In genomic region chr15:73987646-73988045, GRCh38 we compare ENCODE assay signal across 13 cellular contexts. TPM values are rescaled to one million over a fixed set of nuclear protein-coding genes. Genes with fewer than 3 reads are reported as not detected.
A peak's percentile ranks its signal among the peaks of the same experiment; 100 is the strongest.
DNase-seq lines count a peak whose midpoint lies in the region; ATAC-seq and TF ChIP-seq lines count a peak whose summit lies in the region.
"Had no signal": no experiment of that assay in that cellular context is flagged by ENCODE, and none has a peak within 500 bp of the region (broad histone marks: within the 10 kb centered on the region; RNA-seq: fewer than 3 reads in every experiment).

No MANE protein-coding gene starts in this region.

- WGBS in upper lobe of left lung, 2 donors = 47 to 62% methylated on average over 4 of the region's 4 CpGs
- WGBS in SK-N-SH (ENCODE audit: low lambda C conversion rate) = 45% methylated on average over 4 of the region's 4 CpGs

- peaks cover 9% of the 10 kb centered on the region for H3K36me3 Mint-ChIP-seq in activated naive CD8-positive, alpha-beta T cell treated with anti-CD3 and anti-CD28 coated beads, Interleukin-2, amount 10 ng/mL, durations not matched to agents 7 days and 5 days
- no peaks in the 10 kb centered on the region for H3K36me3 Mint-ChIP-seq in activated naive CD8-positive, alpha-beta T cell treated with anti-CD3 and anti-CD28 coated beads, Interleukin-2, amount 50 U/mL, for 24 hours (ENCODE audit: low read depth)
- no peaks in the 10 kb centered on the region for H3K36me3 Mint-ChIP-seq in osteocyte (ENCODE audit: unreplicated experiment)

- H3K4me3 Mint-ChIP-seq in activated naive CD8-positive, alpha-beta T cell treated with anti-CD3 and anti-CD28 coated beads, Interleukin-2, amount 10 ng/mL, durations not matched to agents 7 days and 5 days = no peak overlapping the region
- no peak overlapping the region for H3K4me3 Mint-ChIP-seq in activated naive CD8-positive, alpha-beta T cell treated with anti-CD3 and anti-CD28 coated beads, Interleukin-2, amount 50 U/mL, for 24 hours
- no peak overlapping the region for H3K4me3 Mint-ChIP-seq in osteocyte (ENCODE audit: unreplicated experiment)
- H3K4me3 Mint-ChIP-seq: activated naive CD8-positive, alpha-beta T cell treated with anti-CD3 and anti-CD28 coated beads for 36 hours had no signal

- H3K36me3 ChIP-seq in upper lobe of left lung (peaks cover 0 to 17% (median 3%) of the 10 kb centered on the region in 4 donors), SK-N-SH (replicated peaks in 1 of 2; ENCODE audit: control insufficient read depth in 1 of 2, insufficient read depth in 2 of 2, low read length in 1 of 2) (no peaks in the 10 kb centered on the region)
- H3K36me3 ChIP-seq: WERI-Rb-1 had no signal

- no peak for TF ChIP-seq EP300 in upper lobe of left lung (IDR thresholded peaks at IDR 0.05)
- TF ChIP-seq EP300 in SK-N-SH (IDR thresholded peaks at IDR 0.05; ENCODE audit: borderline replicate concordance in 1 of 2, low read depth in 1 of 2, low read length in 1 of 2) = no peak

- H3K27ac ChIP-seq in upper lobe of left lung = peak overlapping the region; percentile 92 to 99 (median 96)
- H3K27ac ChIP-seq in SK-N-SH (ENCODE audit: low read depth in 2 of 2, low read length in 1 of 2) = peak overlapping the region in 1 of 2 experiments; percentile 80; a peak in 1 of 4 replicates
- H3K27ac ChIP-seq: WERI-Rb-1 had no signal

- H3K9me2 ChIP-seq in SK-N-SH = no peaks in the 10 kb centered on the region

- CTCF ChIA-PET in SK-N-SH (lab: Yijun Ruan, JAX) = interaction anchor here (1.0 to 1.8 kb wide), 2 partner anchors 52 to 60 kb away, joined by 3 to 5 read pairs; no protein-coding TSS in a partner anchor

- no peaks in the 10 kb centered on the region for H3K9me3 ChIP-seq in upper lobe of left lung
- H3K9me3 ChIP-seq in SK-N-SH = no peaks in the 10 kb centered on the region

- H3K4me3 ChIP-seq in upper lobe of left lung (no peak overlapping the region), SK-N-SH (ENCODE audit: low read depth in 2 of 2, low read length in 1 of 2) (no peak overlapping the region)

- no peak for TF ChIP-seq RAD21 in SK-N-SH (IDR thresholded peaks at IDR 0.05; ENCODE audit: low read length)

- TF ChIP-seq POLR2A in upper lobe of left lung (IDR thresholded peaks at IDR 0.05) = no peak

- H3K4me1 ChIP-seq in upper lobe of left lung (peaks cover 79 to 95% (median 92%) of the 10 kb centered on the region in 4 donors), SK-N-SH (ENCODE audit: control insufficient read depth in 1 of 2, insufficient read depth in 2 of 2, low read depth in 1 of 2, low read length in 1 of 2) (peaks cover 44 to 51% of the 10 kb centered on the region in 2 experiments; a peak in 3 of 4 replicates)

- peak overlapping the region; percentile 60 for H3K27ac Mint-ChIP-seq in activated naive CD8-positive, alpha-beta T cell treated with anti-CD3 and anti-CD28 coated beads, Interleukin-2, amount 10 ng/mL, durations not matched to agents 7 days and 5 days
- no peak overlapping the region for H3K27ac Mint-ChIP-seq in activated naive CD8-positive, alpha-beta T cell treated with anti-CD3 and anti-CD28 coated beads, Interleukin-2, amount 50 U/mL, for 24 hours
- peak overlapping the region; percentile 44 for H3K27ac Mint-ChIP-seq in osteocyte (ENCODE audit: unreplicated experiment)
- H3K27ac Mint-ChIP-seq: activated naive CD8-positive, alpha-beta T cell treated with anti-CD3 and anti-CD28 coated beads for 36 hours had no signal

- H3K27me3 Mint-ChIP-seq in activated naive CD8-positive, alpha-beta T cell treated with anti-CD3 and anti-CD28 coated beads, Interleukin-2, amount 10 ng/mL, durations not matched to agents 7 days and 5 days = no peaks in the 10 kb centered on the region
- no peaks in the 10 kb centered on the region for H3K27me3 Mint-ChIP-seq in activated naive CD8-positive, alpha-beta T cell treated with anti-CD3 and anti-CD28 coated beads, Interleukin-2, amount 50 U/mL, for 24 hours
- H3K27me3 Mint-ChIP-seq in osteocyte (ENCODE audit: unreplicated experiment) = no peaks in the 10 kb centered on the region
- H3K27me3 Mint-ChIP-seq: activated naive CD8-positive, alpha-beta T cell treated with anti-CD3 and anti-CD28 coated beads for 36 hours had no signal

- H3K27me3 ChIP-seq in upper lobe of left lung (no peaks in the 10 kb centered on the region), SK-N-SH (ENCODE audit: insufficient read depth) (no peaks in the 10 kb centered on the region)

- TF ChIP-seq CTCF in osteocyte (IDR thresholded peaks at IDR 0.05) (no peak), upper lobe of left lung (IDR thresholded peaks at IDR 0.05) (no peak), SK-N-SH (IDR thresholded peaks at IDR 0.05) (no peak)

- POLR2A ChIA-PET in activated naive CD8-positive, alpha-beta T cell treated with anti-CD3 and anti-CD28 coated beads, Interleukin-2, amount 10 ng/mL, durations not matched to agents 7 days and 5 days (lab: Charles Lee) = interaction anchor here (1.1 kb wide), 1 partner anchor 16 kb away, joined by 4 read pairs; no protein-coding TSS in a partner anchor
- POLR2A ChIA-PET in SK-N-SH (lab: Yijun Ruan, JAX) = no interaction called here

- ATAC-seq in activated naive CD8-positive, alpha-beta T cell treated with anti-CD3 and anti-CD28 coated beads, Interleukin-2, amount 10 ng/mL, durations not matched to agents 7 days and 5 days (ENCODE audit: low read depth) = no peak
- no peak for ATAC-seq in activated naive CD8-positive, alpha-beta T cell treated with anti-CD3 and anti-CD28 coated beads, Interleukin-2, amount 50 U/mL, for 24 hours
- ATAC-seq in upper lobe of left lung (ENCODE audit: low FRiP score in 2 of 2) = no peak
- no peak for ATAC-seq in left lobe of liver
- ATAC-seq: SK-N-SH treated with all-trans-retinoic acid at 6 μM for 48 hours had no signal

- no peak for DNase-seq in activated naive CD8-positive, alpha-beta T cell treated with anti-CD3 and anti-CD28 coated beads, Interleukin-2, amount 10 ng/mL, durations not matched to agents 7 days and 5 days
- no peak for DNase-seq in activated naive CD8-positive, alpha-beta T cell treated with anti-CD3 and anti-CD28 coated beads, Interleukin-2, amount 50 U/mL, for 24 hours
- DNase-seq in dermis blood vessel endothelial cell (peak; percentile 59), osteocyte (ENCODE audit: extremely low spot score, unreplicated experiment) (no peak), upper lobe of left lung (no peak), left lobe of liver (ENCODE audit: low spot score) (no peak), SK-N-SH (no peak), NCI-H345 treated with DMSO at 0.1 percent for 48 hours (lab: John Stamatoyannopoulos, UW; ENCODE audit: unreplicated experiment) (no peak)
- DNase-seq: activated naive CD8-positive, alpha-beta T cell treated with anti-CD3 and anti-CD28 coated beads for 36 hours; DMS 273 treated with DMSO at 0.1 percent for 48 hours; HCEC 1CT; WERI-Rb-1 had no signal

- no peak overlapping the region; the same call in 1 of the 2 replicates for H3K4me2 ChIP-seq in SK-N-SH

- no peaks in the 10 kb centered on the region for H3K79me2 ChIP-seq in SK-N-SH (ENCODE audit: insufficient read depth)

- peaks cover 37% of the 10 kb centered on the region for H3K4me1 Mint-ChIP-seq in activated naive CD8-positive, alpha-beta T cell treated with anti-CD3 and anti-CD28 coated beads, Interleukin-2, amount 10 ng/mL, durations not matched to agents 7 days and 5 days
- peaks cover 39% of the 10 kb centered on the region for H3K4me1 Mint-ChIP-seq in activated naive CD8-positive, alpha-beta T cell treated with anti-CD3 and anti-CD28 coated beads, Interleukin-2, amount 50 U/mL, for 24 hours
- H3K4me1 Mint-ChIP-seq in osteocyte (ENCODE audit: unreplicated experiment) = peaks cover 75% of the 10 kb centered on the region

- H4K20me1 ChIP-seq in SK-N-SH (ENCODE audit: insufficient read depth) = no peaks in the 10 kb centered on the region

- H2AFZ ChIP-seq in SK-N-SH (ENCODE audit: low read depth) = no peak overlapping the region

- no peak overlapping the region for H3K9ac ChIP-seq in SK-N-SH

- peaks cover 21% of the 10 kb centered on the region for H3F3A ChIP-seq in SK-N-SH (replicated peaks; ENCODE audit: insufficient read depth)

- H3K9me3 Mint-ChIP-seq in activated naive CD8-positive, alpha-beta T cell treated with anti-CD3 and anti-CD28 coated beads, Interleukin-2, amount 10 ng/mL, durations not matched to agents 7 days and 5 days = no peaks in the 10 kb centered on the region
- no peaks in the 10 kb centered on the region for H3K9me3 Mint-ChIP-seq in activated naive CD8-positive, alpha-beta T cell treated with anti-CD3 and anti-CD28 coated beads, Interleukin-2, amount 50 U/mL, for 24 hours
- no peaks in the 10 kb centered on the region for H3K9me3 Mint-ChIP-seq in osteocyte (ENCODE audit: unreplicated experiment)
- H3K9me3 Mint-ChIP-seq: activated naive CD8-positive, alpha-beta T cell treated with anti-CD3 and anti-CD28 coated beads for 36 hours had no signal

TF ChIP-seq in SK-N-SH, 30 proteins besides CTCF, POLR2A, EP300 and RAD21 (continues in another document):
- TF ChIP-seq NFIC (IDR thresholded peaks at IDR 0.05; ENCODE audit: borderline replicate concordance) (no peak), GABPA (IDR thresholded peaks at IDR 0.05; ENCODE audit: low read depth) (no peak), MXI1 (IDR thresholded peaks at IDR 0.05; ENCODE audit: low read depth, low read length) (no peak), GATA2 (CRISPR knock-in tag; IDR thresholded peaks at IDR 0.05) (no peak)

RNA-seq across cellular contexts. Expression of gene STOML1, which starts 4.4 kb away (rescaled TPM):
- 1 to 10 TPM; 9.4 to 9.5 TPM for total RNA-seq in activated naive CD8-positive, alpha-beta T cell treated with anti-CD3 and anti-CD28 coated beads, Interleukin-2, amount 10 ng/mL, durations not matched to agents 7 days and 5 days
- total RNA-seq in dermis blood vessel endothelial cell (19.9 and 22.3 TPM in 2 replicates), osteocyte (17.1 and 18.3 TPM in 2 replicates), upper lobe of left lung (10 to 100 TPM; 12.2 to 23.3 (median 18.3) TPM), left lobe of liver (8.1 TPM)
- 19.1 and 20.4 TPM in 2 replicates for polyA plus RNA-seq in SK-N-SH (2012; rRNA removed)
- polyA plus RNA-seq in SK-N-SH (2012; cell fraction: cytosol; rRNA removed) = 8.2 and 13.5 TPM in 2 replicates
- 27.9 and 28.2 TPM in 2 replicates for polyA plus RNA-seq in SK-N-SH (2012; cell fraction: nucleus; rRNA removed)

RNA-seq across cellular contexts. Expression of gene PML, which starts 6.9 kb away (rescaled TPM):
- 100 to 1,000 TPM; 118 to 120 TPM for total RNA-seq in activated naive CD8-positive, alpha-beta T cell treated with anti-CD3 and anti-CD28 coated beads, Interleukin-2, amount 10 ng/mL, durations not matched to agents 7 days and 5 days
- total RNA-seq in dermis blood vessel endothelial cell (95.5 and 176 TPM in 2 replicates), osteocyte (60.6 and 63.1 TPM in 2 replicates), upper lobe of left lung (100 to 1,000 TPM in 2 of 6 donors, 10 to 100 TPM in 4; 63.1 to 247 (median 92.9) TPM), left lobe of liver (15.5 TPM)
- polyA plus RNA-seq in SK-N-SH (2012; rRNA removed) = 14.0 and 18.4 TPM in 2 replicates
- 7.9 and 12.9 TPM in 2 replicates for polyA plus RNA-seq in SK-N-SH (2012; cell fraction: cytosol; rRNA removed)
- polyA plus RNA-seq in SK-N-SH (2012; cell fraction: nucleus; rRNA removed) = 48.3 and 66.5 TPM in 2 replicates
